11 cellular contexts compared by ENCODE assay signal in genomic region chr3:134353171-134353825, GRCh38. TPM values are rescaled to one million over a fixed set of nuclear protein-coding genes. Genes with fewer than 3 reads are reported as not detected.
DNase-seq lines count a peak whose midpoint lies in the region; TF ChIP-seq lines count a peak whose summit lies in the region.
"Had no signal": no experiment of that assay in that cellular context is flagged by ENCODE, and none has a peak within 500 bp of the region (broad histone marks: within the 10 kb centered on the region; RNA-seq: fewer than 3 reads in every experiment).

No MANE protein-coding gene starts in this region.

- no peaks in the 10 kb centered on the region for H3K9me3 ChIP-seq in MG63
- H3K9me3 ChIP-seq in muscle layer of duodenum (ENCODE audit: control insufficient read depth in 1 of 2, low read length in 2 of 2): no peaks in the 10 kb centered on the region
- H3K9me3 ChIP-seq in tibial artery: no peaks in the 10 kb centered on the region
- no peaks in the 10 kb centered on the region for H3K9me3 ChIP-seq in BE2C

- H3K27me3 ChIP-seq in MG63 (no peaks in the 10 kb centered on the region), muscle layer of duodenum (ENCODE audit: low read depth, low read length) (no peaks in the 10 kb centered on the region), tibial artery (no peaks in the 10 kb centered on the region), BE2C (no peaks in the 10 kb centered on the region; the same call in 1 of the 2 replicates)

- H3K4me3 ChIP-seq in MG63 (no peak overlapping the region), coronary artery (no peak overlapping the region), muscle layer of duodenum (ENCODE audit: low read depth in 1 of 2, low read length in 2 of 2) (no peak overlapping the region), tibial artery (no peak overlapping the region), BE2C (ENCODE audit: low read depth, low read length) (no peak overlapping the region)

- intact Hi-C loops in tibial artery (cut with DNase I; ENCODE audit: low total_unique reads): no loop called here

- H3K36me3 ChIP-seq in MG63 (peaks cover 70% of the 10 kb centered on the region), muscle layer of duodenum (ENCODE audit: control insufficient read depth in 1 of 2, insufficient read depth in 2 of 2, low read length in 2 of 2) (peaks cover 32 to 34% of the 10 kb centered on the region in 2 donors), tibial artery (peaks cover 39 to 44% (median 43%) of the 10 kb centered on the region in 3 donors), BE2C (no peaks in the 10 kb centered on the region)

- peak; percentile 28 for DNase-seq in MG63
- no peak for DNase-seq in coronary artery (ENCODE audit: low spot score)
- no peak for DNase-seq in tibial artery
- no peak for DNase-seq in BE2C
- no peak for DNase-seq in activated CD4-positive, alpha-beta T cell treated with anti-CD3 and anti-CD28 coated beads, Interleukin-2, amount 50 U/mL, for 4 hours
- DNase-seq in activated CD4-positive, CD25-positive, alpha-beta regulatory T cell treated with anti-CD3 and anti-CD28 coated beads, Interleukin-2, amount 50 U/mL, for 72 hours: no peak
- DNase-seq: activated CD4-positive, alpha-beta T cell treated with anti-CD3 and anti-CD28 coated beads, Interleukin-2, amount 10 ng/mL, durations not matched to agents 7 days and 5 days; CD4-positive, alpha-beta T cell; Karpas-422; NCI-H2081 treated with DMSO at 0.1 percent for 48 hours had no signal

- TF ChIP-seq CTCF in coronary artery (IDR thresholded peaks at IDR 0.05) (no peak), tibial artery (IDR thresholded peaks at IDR 0.05) (no peak), BE2C (IDR thresholded peaks at IDR 0.05; ENCODE audit: low read depth, low read length) (no peak)

- H3K27ac ChIP-seq in coronary artery: peak overlapping the region; percentile 4 to 90
- H3K27ac ChIP-seq in muscle layer of duodenum (ENCODE audit: low read length): peak overlapping the region; percentile 8
- peak overlapping the region; percentile 59 to 98 for H3K27ac ChIP-seq in tibial artery

- H3K4me1 ChIP-seq in muscle layer of duodenum (ENCODE audit: control insufficient read depth in 1 of 2, insufficient read depth in 2 of 2, low read length in 2 of 2) (peaks cover 22 to 45% of the 10 kb centered on the region in 2 donors), tibial artery (peaks cover 8 to 99% (median 71%) of the 10 kb centered on the region in 4 donors), BE2C (no peaks in the 10 kb centered on the region)

RNA-seq across cellular contexts. Expression of gene AMOTL2, which starts 20.9 kb away (rescaled TPM):
- total RNA-seq in MG63 (2014; rRNA removed; shearing (Covaris generic); ENCODE audit: low replicate concordance): 172 and 180 TPM in 2 replicates
- polyA plus RNA-seq in BE2C (2012; ENCODE audit: insufficient read depth, insufficient read length, low read depth): 0.09 TPM
- total RNA-seq: activated CD4-positive, alpha-beta T cell treated with anti-CD3 and anti-CD28 coated beads, Interleukin-2, amount 10 ng/mL, durations not matched to agents 7 days and 5 days; CD4-positive, alpha-beta T cell had no signal

Comparison
In these comparisons a context has a peak if more than half of its experiments do, and no peak if none do; other contexts are left out.
1. H3K27ac ChIP-seq: peak in every context shown above with its lines; median percentile 78 in tibial artery; 47 in coronary artery; 8 in muscle layer of duodenum.